1 cellular context compared by ENCODE assay signal in the genomic region with DNA sequence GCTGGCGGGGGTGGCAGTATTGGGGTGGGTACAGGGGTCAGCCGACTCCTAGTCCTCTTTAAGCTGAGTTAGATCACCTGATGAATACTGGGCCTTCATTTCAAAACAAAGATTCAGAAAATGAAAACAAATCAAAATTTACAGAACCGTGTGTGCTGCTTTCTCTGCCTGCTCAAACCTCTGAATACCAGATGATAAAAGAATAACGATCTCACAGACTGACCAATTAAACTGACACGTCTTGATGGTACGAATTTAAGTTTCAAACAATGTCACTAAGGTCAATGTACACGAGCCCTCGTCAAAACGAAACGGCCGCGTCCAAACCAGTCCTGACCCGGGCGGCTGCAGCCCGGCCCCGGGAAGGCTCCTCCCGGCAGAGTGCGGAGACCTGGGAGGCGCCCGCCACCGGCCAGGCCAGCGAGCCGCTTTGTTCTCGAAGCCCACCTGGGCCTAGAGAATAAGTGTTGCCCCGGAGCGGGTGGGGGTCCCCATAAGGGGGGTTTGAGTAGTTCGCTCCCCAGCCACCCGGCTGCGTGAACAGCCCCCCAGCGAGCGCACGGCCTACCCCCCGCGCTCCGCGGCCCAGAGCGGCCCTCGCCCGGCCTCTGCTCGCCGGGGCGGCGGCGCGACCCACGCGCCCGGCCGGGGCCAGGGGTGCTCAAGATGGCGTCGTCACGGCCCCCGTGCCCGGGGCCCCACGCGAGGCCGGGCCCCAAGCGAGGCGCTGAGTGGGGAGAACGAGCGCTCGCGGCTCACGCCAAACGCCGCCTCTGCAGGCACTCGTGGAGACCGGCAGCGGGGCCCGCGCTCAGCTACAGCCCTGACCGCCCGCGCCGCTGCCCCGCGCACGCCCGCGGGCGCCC.
TF ChIP-seq lines count a peak whose summit lies in the region.

No MANE protein-coding gene starts in this region.

TF ChIP-seq in K562, 482 proteins besides CTCF, POLR2A, EP300 and RAD21 (continued from another document):
- TF ChIP-seq UBTF (IDR thresholded peaks at IDR 0.05; ENCODE audit: borderline replicate concordance in 1 of 2, low read depth in 2 of 2, low read length in 2 of 2) (peak; percentile 80 to 85; a peak in 2 of 4 replicates), NFATC3 (IDR thresholded peaks at IDR 0.05) (no peak), KAT8 (IDR thresholded peaks at IDR 0.05; ENCODE audit: low read depth) (no peak), ZFX (CRISPR knock-in tag; IDR thresholded peaks at IDR 0.05) (peak; percentile 53; the same call in 1 of the 2 replicates), L3MBTL2 (IDR thresholded peaks at IDR 0.05) (0 out of 2 replicates have a peak, but pooled peaks have one; percentile 9), KDM1A (IDR thresholded peaks at IDR 0.05) (no peak), FIP1L1 (IDR thresholded peaks at IDR 0.05; ENCODE audit: low read depth, low read length, poor library complexity, severe bottlenecking) (peak; percentile 27), ZNF507 (tag; conservative IDR thresholded peaks at IDR 0.05) (no peak), RBFOX2 (IDR thresholded peaks at IDR 0.05; ENCODE audit: low read depth, low read length) (peak; percentile 49), CC2D1A (IDR thresholded peaks at IDR 0.05) (no peak), RBM15 (IDR thresholded peaks at IDR 0.05; ENCODE audit: insufficient read depth, low read length) (no peak), POU5F1 (IDR thresholded peaks at IDR 0.05; ENCODE audit: borderline replicate concordance, low read depth, low read length, partially characterized antibody) (no peak), PREB (CRISPR knock-in tag; IDR thresholded peaks at IDR 0.05) (no peak), GATAD2B (IDR thresholded peaks at IDR 0.05; ENCODE audit: borderline replicate concordance) (peak; percentile 53), SAFB (IDR thresholded peaks at IDR 0.05; ENCODE audit: borderline replicate concordance, low read depth, low read length) (peak; percentile 82)
- TF ChIP-seq, protein P1, sequence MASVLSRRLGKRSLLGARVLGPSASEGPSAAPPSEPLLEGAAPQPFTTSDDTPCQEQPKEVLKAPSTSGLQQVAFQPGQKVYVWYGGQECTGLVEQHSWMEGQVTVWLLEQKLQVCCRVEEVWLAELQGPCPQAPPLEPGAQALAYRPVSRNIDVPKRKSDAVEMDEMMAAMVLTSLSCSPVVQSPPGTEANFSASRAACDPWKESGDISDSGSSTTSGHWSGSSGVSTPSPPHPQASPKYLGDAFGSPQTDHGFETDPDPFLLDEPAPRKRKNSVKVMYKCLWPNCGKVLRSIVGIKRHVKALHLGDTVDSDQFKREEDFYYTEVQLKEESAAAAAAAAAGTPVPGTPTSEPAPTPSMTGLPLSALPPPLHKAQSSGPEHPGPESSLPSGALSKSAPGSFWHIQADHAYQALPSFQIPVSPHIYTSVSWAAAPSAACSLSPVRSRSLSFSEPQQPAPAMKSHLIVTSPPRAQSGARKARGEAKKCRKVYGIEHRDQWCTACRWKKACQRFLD (CRISPR knock-in tag; IDR thresholded peaks at IDR 0.05), result no peak
- TF ChIP-seq, protein P2, sequence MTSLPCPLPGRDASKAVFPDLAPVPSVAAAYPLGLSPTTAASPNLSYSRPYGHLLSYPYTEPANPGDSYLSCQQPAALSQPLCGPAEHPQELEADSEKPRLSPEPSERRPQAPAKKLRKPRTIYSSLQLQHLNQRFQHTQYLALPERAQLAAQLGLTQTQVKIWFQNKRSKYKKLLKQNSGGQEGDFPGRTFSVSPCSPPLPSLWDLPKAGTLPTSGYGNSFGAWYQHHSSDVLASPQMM (CRISPR knock-in tag; IDR thresholded peaks at IDR 0.05), result no peak
- TF ChIP-seq, protein P3, sequence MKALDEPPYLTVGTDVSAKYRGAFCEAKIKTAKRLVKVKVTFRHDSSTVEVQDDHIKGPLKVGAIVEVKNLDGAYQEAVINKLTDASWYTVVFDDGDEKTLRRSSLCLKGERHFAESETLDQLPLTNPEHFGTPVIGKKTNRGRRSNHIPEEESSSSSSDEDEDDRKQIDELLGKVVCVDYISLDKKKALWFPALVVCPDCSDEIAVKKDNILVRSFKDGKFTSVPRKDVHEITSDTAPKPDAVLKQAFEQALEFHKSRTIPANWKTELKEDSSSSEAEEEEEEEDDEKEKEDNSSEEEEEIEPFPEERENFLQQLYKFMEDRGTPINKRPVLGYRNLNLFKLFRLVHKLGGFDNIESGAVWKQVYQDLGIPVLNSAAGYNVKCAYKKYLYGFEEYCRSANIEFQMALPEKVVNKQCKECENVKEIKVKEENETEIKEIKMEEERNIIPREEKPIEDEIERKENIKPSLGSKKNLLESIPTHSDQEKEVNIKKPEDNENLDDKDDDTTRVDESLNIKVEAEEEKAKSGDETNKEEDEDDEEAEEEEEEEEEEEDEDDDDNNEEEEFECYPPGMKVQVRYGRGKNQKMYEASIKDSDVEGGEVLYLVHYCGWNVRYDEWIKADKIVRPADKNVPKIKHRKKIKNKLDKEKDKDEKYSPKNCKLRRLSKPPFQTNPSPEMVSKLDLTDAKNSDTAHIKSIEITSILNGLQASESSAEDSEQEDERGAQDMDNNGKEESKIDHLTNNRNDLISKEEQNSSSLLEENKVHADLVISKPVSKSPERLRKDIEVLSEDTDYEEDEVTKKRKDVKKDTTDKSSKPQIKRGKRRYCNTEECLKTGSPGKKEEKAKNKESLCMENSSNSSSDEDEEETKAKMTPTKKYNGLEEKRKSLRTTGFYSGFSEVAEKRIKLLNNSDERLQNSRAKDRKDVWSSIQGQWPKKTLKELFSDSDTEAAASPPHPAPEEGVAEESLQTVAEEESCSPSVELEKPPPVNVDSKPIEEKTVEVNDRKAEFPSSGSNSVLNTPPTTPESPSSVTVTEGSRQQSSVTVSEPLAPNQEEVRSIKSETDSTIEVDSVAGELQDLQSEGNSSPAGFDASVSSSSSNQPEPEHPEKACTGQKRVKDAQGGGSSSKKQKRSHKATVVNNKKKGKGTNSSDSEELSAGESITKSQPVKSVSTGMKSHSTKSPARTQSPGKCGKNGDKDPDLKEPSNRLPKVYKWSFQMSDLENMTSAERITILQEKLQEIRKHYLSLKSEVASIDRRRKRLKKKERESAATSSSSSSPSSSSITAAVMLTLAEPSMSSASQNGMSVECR (CRISPR knock-in tag; IDR thresholded peaks at IDR 0.05), result 0 out of 2 replicates have a peak, but pooled peaks have one; percentile 2
- TF ChIP-seq, protein P4, sequence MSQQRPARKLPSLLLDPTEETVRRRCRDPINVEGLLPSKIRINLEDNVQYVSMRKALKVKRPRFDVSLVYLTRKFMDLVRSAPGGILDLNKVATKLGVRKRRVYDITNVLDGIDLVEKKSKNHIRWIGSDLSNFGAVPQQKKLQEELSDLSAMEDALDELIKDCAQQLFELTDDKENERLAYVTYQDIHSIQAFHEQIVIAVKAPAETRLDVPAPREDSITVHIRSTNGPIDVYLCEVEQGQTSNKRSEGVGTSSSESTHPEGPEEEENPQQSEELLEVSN (IDR thresholded peaks at IDR 0.05; ENCODE audit: borderline replicate concordance in 1 of 2, extremely low read depth in 1 of 2, insufficient read depth in 1 of 2, insufficient read length in 1 of 2, low read depth in 1 of 2, low read length in 1 of 2, poor library complexity in 1 of 2, severe bottlenecking in 1 of 2), result peak in 1 of 2 experiments; percentile 28
